8 cellular contexts compared by ENCODE assay signal in genomic region chr7:81845628-81846259, GRCh38.
A peak's percentile ranks its signal among the peaks of the same experiment; 100 is the strongest.
DNase-seq lines count a peak whose midpoint lies in the region; TF ChIP-seq lines count a peak whose summit lies in the region.

No MANE protein-coding gene starts in this region.

- CTCF ChIA-PET in HEK293T (lab: Yijun Ruan, JAX) = no interaction called here
- CTCF ChIA-PET in activated CD4-positive, alpha-beta memory T cell treated with anti-CD3 and anti-CD28 coated beads for 36 hours (lab: Charles Lee) = no interaction called here

- DNase-seq in GM12865 (ENCODE audit: low read depth) (peak; percentile 53), HEK293T (ENCODE audit: extremely low spot score) (peak; percentile 10), NCI-H1105 treated with DMSO at 0.1 percent for 48 hours (lab: John Stamatoyannopoulos, UW) (peak; percentile 78), fibroblast of the conjunctiva (ENCODE audit: low read depth) (peak; percentile 4), lower leg skin (ENCODE audit: low spot score in 2 of 2) (no peak), NCI-H774 (lab: John Stamatoyannopoulos, UW) (no peak), amygdala (lab: John Stamatoyannopoulos, UW) (no peak)
- DNase-seq in activated CD4-positive, alpha-beta memory T cell treated with anti-CD3 and anti-CD28 coated beads for 36 hours = no peak

- intact Hi-C loops in lower leg skin (cut with DNase I; ENCODE audit: low total_unique reads) = no loop called here
- intact Hi-C loops in activated CD4-positive, alpha-beta memory T cell treated with anti-CD3 and anti-CD28 coated beads for 36 hours (cut with micrococcal nuclease) = no loop called here

- peaks cover 26% of the 10 kb centered on the region for H3K9me3 Mint-ChIP-seq in activated CD4-positive, alpha-beta memory T cell treated with anti-CD3 and anti-CD28 coated beads for 36 hours

- POLR2A ChIA-PET in HEK293T (lab: Yijun Ruan, JAX) = no interaction called here
- POLR2A ChIA-PET in activated CD4-positive, alpha-beta memory T cell treated with anti-CD3 and anti-CD28 coated beads for 36 hours (lab: Charles Lee) = no interaction called here

- no peaks in the 10 kb centered on the region for H3K36me3 Mint-ChIP-seq in activated CD4-positive, alpha-beta memory T cell treated with anti-CD3 and anti-CD28 coated beads for 36 hours

- H3K4me3 ChIP-seq in GM12865 (ENCODE audit: low read depth, low read length) = peak overlapping the region; percentile 12; the same call in 1 of the 2 replicates
- H3K4me3 ChIP-seq in lower leg skin (ENCODE audit: low read depth, poor library complexity, severe bottlenecking) = no peak overlapping the region

- no peaks in the 10 kb centered on the region for H3K27me3 Mint-ChIP-seq in activated CD4-positive, alpha-beta memory T cell treated with anti-CD3 and anti-CD28 coated beads for 36 hours

- no peak for TF ChIP-seq CTCF in GM12865 (IDR thresholded peaks at IDR 0.05; ENCODE audit: insufficient read depth, low read depth, low read length, missing control alignments)
- TF ChIP-seq CTCF in lower leg skin (IDR thresholded peaks at IDR 0.05) = no peak

- H3K4me3 Mint-ChIP-seq in activated CD4-positive, alpha-beta memory T cell treated with anti-CD3 and anti-CD28 coated beads for 36 hours = no peak overlapping the region

- 40 to 41% methylated on average over 7 of the region's 7 CpGs for WGBS in lower leg skin, 2 donors

- H3K4me1 Mint-ChIP-seq in activated CD4-positive, alpha-beta memory T cell treated with anti-CD3 and anti-CD28 coated beads for 36 hours (ENCODE audit: low read depth) = no peaks in the 10 kb centered on the region

- H3K27ac Mint-ChIP-seq in activated CD4-positive, alpha-beta memory T cell treated with anti-CD3 and anti-CD28 coated beads for 36 hours = no peak overlapping the region

- no peak for TF ChIP-seq POLR2A in lower leg skin (IDR thresholded peaks at IDR 0.05)

TF ChIP-seq in HEK293T, 16 proteins besides CTCF, POLR2A, EP300 and RAD21:
- no peak for TF ChIP-seq TARDBP (IDR thresholded peaks at IDR 0.05)

Comparison
In these comparisons a context has a peak if more than half of its experiments do, and no peak if none do; other contexts are left out.
1. DNase-seq: peak in GM12865 (single experiment), HEK293T (single experiment), NCI-H1105 treated with DMSO at 0.1 percent for 48 hours (single experiment) and fibroblast of the conjunctiva (single experiment); none in lower leg skin (0 of 2), activated CD4-positive, alpha-beta memory T cell treated with anti-CD3 and anti-CD28 coated beads for 36 hours (single experiment), NCI-H774 (single experiment) and amygdala (0 of 56).